Comparison of ENCODE assay signal across 9 cellular contexts in the genomic region with DNA sequence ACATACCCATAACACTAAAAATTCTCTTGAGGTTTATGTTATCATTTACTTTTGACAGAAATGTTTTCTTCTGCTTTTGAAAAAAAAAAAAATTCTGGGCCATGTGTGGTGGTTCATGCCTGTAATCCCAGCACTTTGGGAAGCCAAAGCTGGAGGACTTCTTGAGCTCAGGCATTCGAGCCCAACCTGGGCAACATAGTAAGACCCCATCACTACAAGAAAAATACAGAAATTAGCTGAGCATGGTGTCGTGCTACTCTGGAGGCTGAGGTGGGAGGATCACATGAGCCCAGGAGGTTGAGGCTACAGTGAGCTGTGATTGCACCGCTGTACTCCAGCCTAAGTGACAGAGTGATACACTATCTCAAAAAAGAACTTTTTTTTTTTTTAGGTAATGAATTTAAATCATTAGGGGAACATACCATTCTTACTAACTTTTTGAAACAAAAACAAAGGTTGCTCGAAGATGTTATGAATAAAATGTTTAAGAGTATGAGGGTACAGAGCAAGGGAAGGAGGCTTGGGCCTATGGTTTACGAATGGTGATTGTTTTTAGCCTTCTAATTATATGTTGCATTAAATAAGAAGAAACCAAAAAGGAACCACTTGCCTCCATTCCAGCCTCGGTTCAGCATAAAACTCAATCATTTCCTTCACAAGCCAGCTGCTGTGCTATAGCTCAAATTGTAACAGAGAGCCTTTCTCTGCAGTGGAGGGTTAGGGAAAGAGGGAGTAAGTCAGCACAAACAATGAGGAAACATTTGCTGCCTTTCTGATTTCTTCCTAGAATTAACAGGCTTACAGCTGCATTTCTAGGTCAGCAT.
DNase-seq lines count a peak whose midpoint lies in the region; ATAC-seq and TF ChIP-seq lines count a peak whose summit lies in the region.
"Had no signal": no experiment of that assay in that cellular context is flagged by ENCODE, and none has a peak within 500 bp of the region (broad histone marks: within the 10 kb centered on the region; RNA-seq: fewer than 3 reads in every experiment).

No MANE protein-coding gene starts in this region.

- H2AFZ ChIP-seq in neural progenitor cell (replicated peaks) = peak overlapping the region; percentile 92

- no peaks in the 10 kb centered on the region for H3K9me3 ChIP-seq in neural progenitor cell (ENCODE audit: low read depth)

- ATAC-seq in Right ventricle myocardium inferior (peak; percentile 11), GM18867 (IDR thresholded peaks at IDR 0.05; ENCODE audit: unreplicated experiment) (no peak), esophagus mucosa (no peak)

- no peak for DNase-seq in Right ventricle myocardium inferior (ENCODE audit: missing footprints)
- no peak for DNase-seq in cardiac septum (ENCODE audit: low spot score)
- DNase-seq in foreskin fibroblast = peak in 1 of 2 donors; percentile 66
- no peak for DNase-seq in neural progenitor cell (ENCODE audit: low spot score)
- no peak for DNase-seq in activated CD8-positive, alpha-beta memory T cell treated with anti-CD3 and anti-CD28 coated beads, Interleukin-2, amount 50 U/mL, for 4 hours
- DNase-seq in stimulated activated naive CD4-positive, alpha-beta T cell treated with Interleukin-2 at 50 U/mL for 16 hours (lab: John Stamatoyannopoulos, UW) = no peak

- no peaks in the 10 kb centered on the region for H3K36me3 Mint-ChIP-seq in neural progenitor cell

- peak overlapping the region; percentile 15 for H3K4me3 Mint-ChIP-seq in neural progenitor cell
- H3K4me3 Mint-ChIP-seq: memory B cell had no signal

- peak overlapping the region; percentile 24 for H3K27ac ChIP-seq in neural progenitor cell

- intact Hi-C loops in Right ventricle myocardium inferior (cut with DNase I) = loop anchor here (10.0 kb wide), 1 partner anchor 52 kb away; no protein-coding TSS in a partner anchor
- intact Hi-C loops in cardiac septum (cut with DNase I) = loop anchor here (5.0 kb wide), 1 partner anchor 36 kb away; no protein-coding TSS in a partner anchor

- H3K79me2 ChIP-seq in neural progenitor cell (ENCODE audit: low read depth) = no peaks in the 10 kb centered on the region

- H4K20me1 ChIP-seq in neural progenitor cell (ENCODE audit: low read depth) = no peaks in the 10 kb centered on the region

- TF ChIP-seq CTCF in foreskin fibroblast (IDR thresholded peaks at IDR 0.05; ENCODE audit: low read depth, low read length) (no peak), neural progenitor cell (IDR thresholded peaks at IDR 0.05) (no peak)

- H3K27ac Mint-ChIP-seq in neural progenitor cell = peak overlapping the region; percentile 78
- H3K27ac Mint-ChIP-seq: memory B cell had no signal

- no peak overlapping the region for H3K9ac ChIP-seq in neural progenitor cell

- H3K27me3 ChIP-seq in neural progenitor cell = no peaks in the 10 kb centered on the region

- H3K4me3 ChIP-seq in foreskin fibroblast (ENCODE audit: low read depth in 1 of 2, low read length in 2 of 2) = peak overlapping the region; percentile 21 to 44
- H3K4me3 ChIP-seq in neural progenitor cell = no peak overlapping the region

- H3K4me1 ChIP-seq in neural progenitor cell = peaks cover 31% of the 10 kb centered on the region

- H3K36me3 ChIP-seq in neural progenitor cell = no peaks in the 10 kb centered on the region

- peak overlapping the region; percentile 58 for H3K4me2 ChIP-seq in neural progenitor cell

- no peaks in the 10 kb centered on the region for H3K9me3 Mint-ChIP-seq in neural progenitor cell
- H3K9me3 Mint-ChIP-seq: memory B cell had no signal

- peaks cover 51% of the 10 kb centered on the region for H3K4me1 Mint-ChIP-seq in neural progenitor cell

- H3K27me3 Mint-ChIP-seq in neural progenitor cell (ENCODE audit: insufficient read depth, low read depth) = peaks cover 3% of the 10 kb centered on the region

- peaks cover 4% of the 10 kb centered on the region for H3F3A ChIP-seq in neural progenitor cell (ENCODE audit: low read depth)
